ENCODE assay signal across 23 cellular contexts in the genomic region with DNA sequence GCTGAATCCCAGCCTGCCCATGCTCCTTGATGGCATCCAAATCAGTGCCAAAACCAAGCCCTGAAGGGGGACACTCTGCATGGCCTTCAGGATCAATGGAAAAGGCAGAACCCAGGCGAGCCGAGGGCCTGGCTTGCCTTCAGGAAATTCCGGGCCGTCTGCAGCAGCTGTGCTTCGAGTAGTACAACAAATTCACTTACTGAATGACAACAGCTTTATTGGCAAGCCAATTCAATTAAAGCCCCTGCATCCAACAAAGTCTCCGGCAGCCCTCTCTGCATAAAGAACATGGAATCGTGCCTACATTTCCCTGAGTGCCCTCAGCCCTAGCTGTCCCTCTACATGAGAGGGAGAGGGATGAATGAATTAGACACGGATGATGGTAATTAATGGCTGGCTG.
DNase-seq lines count a peak whose midpoint lies in the region; ATAC-seq and TF ChIP-seq lines count a peak whose summit lies in the region.
"Had no signal": no experiment of that assay in that cellular context is flagged by ENCODE, and none has a peak within 500 bp of the region (broad histone marks: within the 10 kb centered on the region; RNA-seq: fewer than 3 reads in every experiment).

No MANE protein-coding gene starts in this region.

- no peaks in the 10 kb centered on the region for H3K79me1 ChIP-seq in IMR-90 (ENCODE audit: low read depth in 1 of 2, low read length in 2 of 2)

- peaks cover 0 to 14% (median 4%) of the 10 kb centered on the region in 11 experiments; a peak in 8 of 22 replicates for H3K9me3 ChIP-seq in BLaER1 treated with 17β-estradiol and CSF1 and Interleukin-3, amounts not matched to agents 10 nM and 100 nM (replicated peaks in 1 of 11)
- no peaks in the 10 kb centered on the region for H3K9me3 ChIP-seq in IMR-90 (ENCODE audit: control insufficient read depth, insufficient read depth, low read length)
- H3K9me3 ChIP-seq: MG63, Peyer's patch, spleen, upper lobe of right lung had no signal

- no peaks in the 10 kb centered on the region for H3K9me1 ChIP-seq in IMR-90 (ENCODE audit: insufficient read depth, low read length)

- H3K36me3 Mint-ChIP-seq in naive B cell = peaks cover 5 to 10% of the 10 kb centered on the region in 2 donors
- H3K36me3 Mint-ChIP-seq: natural killer cell treated with Interleukin-12 subunit alpha and Interleukin-12 subunit beta and Interleukin-15 and Interleukin-18, amount 100 ng/mL, for 72 hours had no signal

- in situ Hi-C loops in IMR-90 (cut with MboI; ENCODE audit: low sequenced_read_pairs) = no loop called here

- no peaks in the 10 kb centered on the region for H3K27me3 Mint-ChIP-seq in naive B cell

- intact Hi-C loops in IMR-90 (cut with micrococcal nuclease) = no loop called here

- H3K36me3 ChIP-seq in BLaER1 treated with 17β-estradiol and CSF1 and Interleukin-3, amounts not matched to agents 10 nM and 100 nM = no peaks in the 10 kb centered on the region
- H3K36me3 ChIP-seq in IMR-90 (ENCODE audit: control insufficient read depth, insufficient read depth, low read length) = no peaks in the 10 kb centered on the region
- H3K36me3 ChIP-seq: MG63, Peyer's patch, spleen, upper lobe of right lung had no signal

- H3K9ac ChIP-seq in BLaER1 treated with 17β-estradiol and CSF1 and Interleukin-3, amounts not matched to agents 10 nM and 100 nM = peak overlapping the region in 2 of 11 experiments; percentile 63 to 67; a peak in 2 of 22 replicates
- H3K9ac ChIP-seq in IMR-90 (ENCODE audit: low read depth, low read length) = no peak overlapping the region

- CTCF ChIA-PET in IMR-90 (lab: Yijun Ruan, JAX) = interaction anchor here (1.3 kb wide), 1 partner anchor 10 kb away, joined by 3 read pairs; no protein-coding TSS in a partner anchor

- H3K9me3 Mint-ChIP-seq in naive B cell = peaks cover 0 to 5% (median 2%) of the 10 kb centered on the region in 7 donors
- H3K9me3 Mint-ChIP-seq: activated naive CD4-positive, alpha-beta T cell treated with anti-CD3 and anti-CD28 coated beads for 36 hours; natural killer cell treated with Interleukin-12 subunit alpha and Interleukin-12 subunit beta and Interleukin-15 and Interleukin-18, amount 100 ng/mL, for 72 hours had no signal

- H3K27me3 ChIP-seq in BLaER1 treated with 17β-estradiol and CSF1 and Interleukin-3, amounts not matched to agents 10 nM and 100 nM = no peaks in the 10 kb centered on the region
- no peaks in the 10 kb centered on the region; the same call in 1 of the 2 replicates for H3K27me3 ChIP-seq in IMR-90 (ENCODE audit: control insufficient read depth, insufficient read depth, low read length)
- H3K27me3 ChIP-seq: MG63, Peyer's patch, spleen, upper lobe of right lung had no signal

- BruUV-seq in IMR-90 (replicated peaks; lab: Mats Ljungman, UMichigan) = no TSS peak

- H3K4ac ChIP-seq in IMR-90 (ENCODE audit: low read depth, low read length) = no peak overlapping the region

- no peak overlapping the region for H3K56ac ChIP-seq in IMR-90 (ENCODE audit: extremely low read depth, insufficient read depth, low read length)

- no peak for TF ChIP-seq POLR2A in IMR-90 (IDR thresholded peaks at IDR 0.05; ENCODE audit: low read depth, low read length)

- ATAC-seq in IMR-90 (ENCODE audit: low read depth) (no peak), naive B cell (ENCODE audit: low read depth in 2 of 2) (no peak), GM18873 (IDR thresholded peaks at IDR 0.05; ENCODE audit: low FRiP score, unreplicated experiment) (no peak)
- ATAC-seq: natural killer cell treated with Interleukin-12 subunit alpha and Interleukin-12 subunit beta and Interleukin-15 and Interleukin-18, amount 100 ng/mL, for 72 hours; right cardiac atrium; upper lobe of right lung had no signal

- H4K91ac ChIP-seq in IMR-90 (ENCODE audit: insufficient read depth, low read depth, low read length) = no peak overlapping the region

- peak overlapping the region; percentile 67 to 91 (median 80) for H3K4me2 ChIP-seq in BLaER1 treated with 17β-estradiol and CSF1 and Interleukin-3, amounts not matched to agents 10 nM and 100 nM
- no peak overlapping the region for H3K4me2 ChIP-seq in IMR-90 (ENCODE audit: low read depth, low read length)

- no peak for TF ChIP-seq CTCF in IMR-90 (conservative IDR thresholded peaks at IDR 0.05; ENCODE audit: low read depth, low read length)

- DNase-seq in IMR-90 (no peak), SK-N-DZ (ENCODE audit: low spot score) (peak; percentile 55), naive B cell (no peak), GM19240 (ENCODE audit: insufficient read length, low spot score) (no peak), NCI-H345 treated with DMSO at 0.1 percent for 48 hours (lab: John Stamatoyannopoulos, UW; ENCODE audit: unreplicated experiment) (no peak)
- no peak for DNase-seq in activated naive CD4-positive, alpha-beta T cell treated with Interleukin-2 at 50 U/mL for 16 hours
- DNase-seq: activated CD4-positive, alpha-beta T cell treated with anti-CD3 and anti-CD28 coated beads, Interleukin-2, amount 50 U/mL, for 48 hours; activated naive CD4-positive, alpha-beta T cell treated with anti-CD3 and anti-CD28 coated beads for 36 hours; effector CD8-positive, alpha-beta T cell; HCEC 1CT; KG1; kidney; MG63; NCI-H1436; Peyer's patch; right cardiac atrium; SIG-M5; spleen; substantia nigra; upper lobe of right lung had no signal

- no peak overlapping the region for H3K4me3 ChIP-seq in BLaER1 treated with 17β-estradiol and CSF1 and Interleukin-3, amounts not matched to agents 10 nM and 100 nM
- H3K4me3 ChIP-seq in IMR-90 (ENCODE audit: insufficient read depth, low read depth, low read length) = no peak overlapping the region
- H3K4me3 ChIP-seq: MG63, Peyer's patch, spleen, upper lobe of right lung had no signal

- H3K4me3 Mint-ChIP-seq in naive B cell = peak overlapping the region in 5 of 8 donors; percentile 43 to 87 (median 73)
- H3K4me3 Mint-ChIP-seq: activated naive CD4-positive, alpha-beta T cell treated with anti-CD3 and anti-CD28 coated beads for 36 hours; natural killer cell treated with Interleukin-12 subunit alpha and Interleukin-12 subunit beta and Interleukin-15 and Interleukin-18, amount 100 ng/mL, for 72 hours had no signal

- no peak overlapping the region for H3K23ac ChIP-seq in IMR-90 (ENCODE audit: low read depth, low read length)

- H2BK15ac ChIP-seq in IMR-90 (ENCODE audit: low read depth, low read length) = no peak overlapping the region

- no peak overlapping the region for H2AK9ac ChIP-seq in IMR-90 (replicated peaks; ENCODE audit: low read depth, low read length, poor library complexity)

- H2BK20ac ChIP-seq in IMR-90 (ENCODE audit: low read depth, low read length) = no peak overlapping the region

- no peaks in the 10 kb centered on the region for H4K20me1 ChIP-seq in BLaER1 treated with 17β-estradiol and CSF1 and Interleukin-3, amounts not matched to agents 10 nM and 100 nM
- H4K20me1 ChIP-seq in IMR-90 (ENCODE audit: insufficient read depth, low read length) = no peaks in the 10 kb centered on the region

- no peak overlapping the region for H3K18ac ChIP-seq in IMR-90 (ENCODE audit: low read depth, low read length)

- H4K5ac ChIP-seq in IMR-90 (ENCODE audit: low read depth, low read length) = no peak overlapping the region

- TF ChIP-seq RAD21 in IMR-90 (IDR thresholded peaks at IDR 0.05; ENCODE audit: low read length) = no peak

- H3K14ac ChIP-seq in IMR-90 (replicated peaks; ENCODE audit: low read depth, low read length) = no peak overlapping the region

- no peak overlapping the region for H2BK120ac ChIP-seq in IMR-90 (ENCODE audit: low read depth, low read length)

- H3K27ac ChIP-seq in BLaER1 treated with 17β-estradiol and CSF1 and Interleukin-3, amounts not matched to agents 10 nM and 100 nM = peak overlapping the region in 10 of 11 experiments; percentile 54 to 87 (median 81); a peak in 19 of 22 replicates
- no peak overlapping the region for H3K27ac ChIP-seq in IMR-90 (ENCODE audit: insufficient read depth, low read length)
- H3K27ac ChIP-seq: upper lobe of right lung had no signal

- WGBS in IMR-90 (ENCODE audit: extremely low coverage in 2 of 2, insufficient read length in 1 of 2), 2 experiments = 30% methylated on average over 2 of the region's 8 CpGs; no CpG with 5 or more reads in 1 of the 2 experiments

- H3K4me1 Mint-ChIP-seq in naive B cell = peaks cover 91 to 98% (median 98%) of the 10 kb centered on the region in 3 donors

- H2AK5ac ChIP-seq in IMR-90 (ENCODE audit: low read depth, low read length) = no peak overlapping the region

- no peak overlapping the region for H2BK5ac ChIP-seq in IMR-90 (ENCODE audit: low read depth, low read length, poor library complexity, severe bottlenecking)

- POLR2A ChIA-PET in IMR-90 (lab: Charles Lee; ENCODE audit: unreplicated experiment) = no interaction called here

- peak overlapping the region; percentile 93 to 98 (median 96) for H3K27ac Mint-ChIP-seq in naive B cell
- H3K27ac Mint-ChIP-seq: activated naive CD4-positive, alpha-beta T cell treated with anti-CD3 and anti-CD28 coated beads for 36 hours; natural killer cell treated with Interleukin-12 subunit alpha and Interleukin-12 subunit beta and Interleukin-15 and Interleukin-18, amount 100 ng/mL, for 72 hours had no signal

- peak overlapping the region; percentile 33 for H2AFZ ChIP-seq in IMR-90 (replicated peaks; ENCODE audit: low read length, poor library complexity)

- no peak overlapping the region for H4K8ac ChIP-seq in IMR-90 (ENCODE audit: low read depth in 2 of 2, low read length in 2 of 2)

- H3K4me1 ChIP-seq in BLaER1 treated with 17β-estradiol and CSF1 and Interleukin-3, amounts not matched to agents 10 nM and 100 nM = peaks cover 47 to 81% (median 72%) of the 10 kb centered on the region in 10 experiments
- H3K4me1 ChIP-seq in IMR-90 (ENCODE audit: control insufficient read depth, insufficient read depth, low read length) = no peaks in the 10 kb centered on the region

- dilution Hi-C loops in IMR-90 (cut with HindIII; ENCODE audit: low sequenced_read_pairs, unreplicated experiment) = no loop called here

TF ChIP-seq in IMR-90, 13 proteins besides CTCF, POLR2A, EP300 and RAD21 (continues in another document):
- no peak for TF ChIP-seq RFX5 (IDR thresholded peaks at IDR 0.05; ENCODE audit: low read depth, low read length)
- no peak for TF ChIP-seq CHD1 (IDR thresholded peaks at IDR 0.05; ENCODE audit: low read depth, low read length)
- no peak for TF ChIP-seq MXI1 (IDR thresholded peaks at IDR 0.05; ENCODE audit: borderline replicate concordance, low read depth, low read length)
- no peak for TF ChIP-seq ELK1 (IDR thresholded peaks at IDR 0.05; ENCODE audit: borderline replicate concordance, low read depth, low read length)
- no peak for TF ChIP-seq CEBPB (IDR thresholded peaks at IDR 0.05; ENCODE audit: low read depth, low read length)
- TF ChIP-seq BHLHE40 (IDR thresholded peaks at IDR 0.05; ENCODE audit: low read depth, low read length) = no peak
